In the genomic region with DNA sequence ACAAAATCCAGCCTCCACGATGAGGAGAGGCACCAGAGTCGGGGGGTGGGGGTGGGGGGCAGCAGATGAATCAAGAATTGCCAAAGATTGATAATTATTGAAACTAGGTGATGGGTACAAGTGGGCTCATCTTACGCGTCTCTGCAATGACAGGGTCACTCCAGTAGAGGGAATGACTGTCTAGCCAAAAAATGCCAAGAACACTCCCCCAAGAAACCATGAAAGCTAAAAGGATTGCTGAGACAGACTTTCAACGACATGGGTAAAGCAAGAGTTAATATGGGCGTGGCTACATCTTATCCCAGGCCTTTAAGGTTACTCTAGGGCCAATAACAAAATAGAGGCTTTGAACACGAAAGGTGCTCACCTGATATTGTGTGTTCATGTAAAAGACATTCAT, we compare ENCODE assay signal across 11 cellular contexts.
DNase-seq lines count a peak whose midpoint lies in the region; TF ChIP-seq lines count a peak whose summit lies in the region.
"Had no signal": no experiment of that assay in that cellular context is flagged by ENCODE, and none has a peak within 500 bp of the region (broad histone marks: within the 10 kb centered on the region; RNA-seq: fewer than 3 reads in every experiment).

No MANE protein-coding gene starts in this region.

- no peak overlapping the region for H3K4me3 Mint-ChIP-seq in endothelial cell (ENCODE audit: unreplicated experiment)

- no peaks in the 10 kb centered on the region for H3K79me2 ChIP-seq in hepatocyte

- WGBS in hepatocyte (ENCODE audit: low lambda C conversion rate, missing lambda C conversion rate), result 74% methylated on average over 7 of the region's 7 CpGs

- no peaks in the 10 kb centered on the region for H3K4me1 ChIP-seq in hepatocyte (ENCODE audit: insufficient read depth)

- H3K4me1 Mint-ChIP-seq in endothelial cell (ENCODE audit: unreplicated experiment), result peaks cover 4% of the 10 kb centered on the region

- in situ Hi-C loops in ACHN (cut with HindIII; ENCODE audit: low pct_ligation_motif_present, low pct_unique_long_range_greater_than_20kb, low sequenced_read_pairs), result no loop called here
- in situ Hi-C loops in GM13976 (cut with MboI; ENCODE audit: low sequenced_read_pairs, unreplicated experiment), result no loop called here

- no peak overlapping the region for H3K4me3 ChIP-seq in hepatocyte
- H3K4me3 ChIP-seq: lung had no signal

- TF ChIP-seq CTCF in GM13976 (IDR thresholded peaks at IDR 0.05; ENCODE audit: borderline replicate concordance, control extremely low read depth, extremely low read depth, insufficient read depth, missing control alignments) (no peak), endothelial cell (IDR thresholded peaks at IDR 0.05; ENCODE audit: unreplicated experiment) (peak; percentile 56), hepatocyte (IDR thresholded peaks at IDR 0.05; ENCODE audit: poor library complexity) (no peak)

- H3K27ac ChIP-seq in hepatocyte, result no peak overlapping the region

- no peaks in the 10 kb centered on the region for H3K27me3 Mint-ChIP-seq in endothelial cell (ENCODE audit: unreplicated experiment)

- H3K4me2 ChIP-seq in hepatocyte, result no peak overlapping the region

- H2AFZ ChIP-seq in hepatocyte, result no peak overlapping the region

- no peak overlapping the region for H3K27ac Mint-ChIP-seq in endothelial cell (ENCODE audit: unreplicated experiment)

- peak; percentile 55 for DNase-seq in ACHN
- DNase-seq in GM13976 (ENCODE audit: low spot score), result peak; percentile 6
- DNase-seq in NCI-H524 treated with DMSO at 0.1 percent for 48 hours (lab: John Stamatoyannopoulos, UW), result peak; percentile 19
- peak; percentile 6 for DNase-seq in endothelial cell (ENCODE audit: low spot score)
- no peak for DNase-seq in middle frontal gyrus (ENCODE audit: extremely low spot score, low spot score)
- DNase-seq in stimulated activated CD4-positive, alpha-beta T cell treated with anti-CD3 and anti-CD28 coated beads, Interleukin-4, amount 100 ng/mL, for 4 hours, result no peak
- no peak for DNase-seq in activated CD4-positive, CD25-positive, alpha-beta regulatory T cell treated with anti-CD3 and anti-CD28 coated beads, Interleukin-2, amount 50 U/mL, for 72 hours
- DNase-seq in hepatocyte (ENCODE audit: low spot score), result no peak
- DNase-seq: activated CD4-positive, alpha-beta T cell treated with anti-CD3 and anti-CD28 coated beads for 4 hours; NCI-H1436 had no signal

- H3K9me3 ChIP-seq in hepatocyte (ENCODE audit: low read depth), result no peaks in the 10 kb centered on the region

- no peaks in the 10 kb centered on the region for H3K9me2 ChIP-seq in hepatocyte (replicated peaks; ENCODE audit: insufficient read depth)

- no peaks in the 10 kb centered on the region for H3K36me3 Mint-ChIP-seq in endothelial cell (ENCODE audit: low read depth, unreplicated experiment)

- no peaks in the 10 kb centered on the region for H3K27me3 ChIP-seq in hepatocyte

- H4K20me1 ChIP-seq in hepatocyte (ENCODE audit: insufficient read depth, poor library complexity, severe bottlenecking), result no peaks in the 10 kb centered on the region

- no peaks in the 10 kb centered on the region for H3K9me3 Mint-ChIP-seq in endothelial cell (ENCODE audit: unreplicated experiment)

- peaks cover 4% of the 10 kb centered on the region for H3K36me3 ChIP-seq in hepatocyte (replicated peaks; ENCODE audit: insufficient read depth, low read depth)

Comparison
In these comparisons a context has a peak if more than half of its experiments do, and no peak if none do; other contexts are left out.
1. DNase-seq: peak in ACHN (single experiment), GM13976 (single experiment), NCI-H524 treated with DMSO at 0.1 percent for 48 hours (single experiment) and endothelial cell (single experiment); none in middle frontal gyrus (single experiment), stimulated activated CD4-positive, alpha-beta T cell treated with anti-CD3 and anti-CD28 coated beads, Interleukin-4, amount 100 ng/mL, for 4 hours (0 of 2), activated CD4-positive, CD25-positive, alpha-beta regulatory T cell treated with anti-CD3 and anti-CD28 coated beads, Interleukin-2, amount 50 U/mL, for 72 hours (single experiment) and hepatocyte (single experiment).